Comparison of ENCODE assay signal across 8 cellular contexts in the genomic region with DNA sequence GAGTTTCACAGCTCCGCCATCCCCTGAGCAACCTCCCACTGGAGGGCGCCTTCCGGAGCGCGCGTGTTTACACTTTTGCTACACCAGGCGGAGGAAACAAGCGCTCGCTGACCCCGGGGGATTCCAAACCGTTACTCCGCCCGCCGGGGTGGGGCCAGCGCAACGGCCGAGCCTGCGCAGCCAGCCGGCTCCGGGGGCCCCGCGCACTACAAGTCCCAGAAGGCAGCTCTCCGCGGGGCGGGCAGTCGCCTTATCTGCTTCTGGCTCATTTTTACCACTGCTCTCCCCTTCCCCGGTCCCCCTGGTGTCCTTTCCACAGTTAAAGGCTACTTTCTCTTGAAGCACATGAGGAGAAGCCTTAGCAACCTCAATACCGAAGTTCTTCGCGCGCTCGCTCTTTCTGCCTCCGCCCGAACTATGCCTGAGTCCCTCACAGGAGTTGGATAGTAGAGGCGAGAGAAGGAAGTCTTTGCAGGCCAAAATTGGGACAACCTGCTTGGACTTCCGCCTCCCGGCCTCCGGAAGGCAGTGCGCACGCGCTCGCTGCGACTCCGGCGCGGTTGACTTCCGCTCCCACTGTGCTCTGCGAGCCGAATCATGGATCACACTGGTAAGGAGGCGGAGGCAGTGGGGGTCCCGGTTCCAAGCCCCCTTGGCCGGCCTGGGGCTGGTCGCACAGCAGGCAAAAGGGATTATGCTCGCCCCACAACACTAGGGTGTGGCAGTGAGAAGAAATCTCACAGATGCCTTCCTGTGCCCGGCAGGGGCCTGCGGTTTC. TPM values are rescaled to one million over a fixed set of nuclear protein-coding genes. Genes with fewer than 3 reads are reported as not detected.
DNase-seq lines count a peak whose midpoint lies in the region; ATAC-seq and TF ChIP-seq lines count a peak whose summit lies in the region.

A gene with protein sequence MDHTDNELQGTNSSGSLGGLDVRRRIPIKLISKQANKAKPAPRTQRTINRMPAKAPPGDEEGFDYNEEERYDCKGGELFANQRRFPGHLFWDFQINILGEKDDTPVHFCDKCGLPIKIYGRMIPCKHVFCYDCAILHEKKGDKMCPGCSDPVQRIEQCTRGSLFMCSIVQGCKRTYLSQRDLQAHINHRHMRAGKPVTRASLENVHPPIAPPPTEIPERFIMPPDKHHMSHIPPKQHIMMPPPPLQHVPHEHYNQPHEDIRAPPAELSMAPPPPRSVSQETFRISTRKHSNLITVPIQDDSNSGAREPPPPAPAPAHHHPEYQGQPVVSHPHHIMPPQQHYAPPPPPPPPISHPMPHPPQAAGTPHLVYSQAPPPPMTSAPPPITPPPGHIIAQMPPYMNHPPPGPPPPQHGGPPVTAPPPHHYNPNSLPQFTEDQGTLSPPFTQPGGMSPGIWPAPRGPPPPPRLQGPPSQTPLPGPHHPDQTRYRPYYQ (plus strand): TSS at position 576 of the 778 bp plus-strand sequence. CDS start 22 bp downstream, at position 598.

- WGBS in testis, 2 donors, result 1% methylated on average over 37 to 56 of the region's 56 CpGs

- peak within 1 kb of the TSS; percentile 99 to 100 for H3K27ac Mint-ChIP-seq in activated naive CD4-positive, alpha-beta T cell treated with anti-CD3 and anti-CD28 coated beads, Interleukin-2, amount 50 U/mL, for 72 hours

- H3K9me3 ChIP-seq in testis, result no peaks in the 10 kb centered on the region

- H3K36me3 ChIP-seq in testis (ENCODE audit: low read depth, missing control alignments), result no peaks in the 10 kb centered on the region

- H3K27ac ChIP-seq in testis, result peak within 1 kb of the TSS; percentile 93 to 99

- H3K36me3 Mint-ChIP-seq in activated naive CD4-positive, alpha-beta T cell treated with anti-CD3 and anti-CD28 coated beads, Interleukin-2, amount 50 U/mL, for 72 hours, result peaks cover 16 to 23% of the 10 kb centered on the region in 2 donors

- H3K4me1 ChIP-seq in testis, result peaks cover 18% of the 10 kb centered on the region

- peak within 1 kb of the TSS; percentile 71 to 89 for H3K4me3 ChIP-seq in testis

- peak; percentile 90 for ATAC-seq in HG02610 (IDR thresholded peaks at IDR 0.05; ENCODE audit: unreplicated experiment)
- peak; percentile 97 for ATAC-seq in SK-N-SH treated with all-trans-retinoic acid at 6 μM for 48 hours
- ATAC-seq in activated naive CD4-positive, alpha-beta T cell treated with anti-CD3 and anti-CD28 coated beads, Interleukin-2, amount 50 U/mL, for 72 hours, result peak; percentile 88 to 94
- ATAC-seq in omental fat pad (ENCODE audit: low FRiP score), result peak; percentile 99

- TF ChIP-seq CTCF in omental fat pad (IDR thresholded peaks at IDR 0.05), result no peak
- peak; percentile 64 to 83 (median 80) for TF ChIP-seq CTCF in testis (IDR thresholded peaks at IDR 0.05)

- intact Hi-C loops in testis (cut with DNase I; ENCODE audit: low total_unique reads), result loop anchor here (10.0 kb wide), 1 partner anchor 131 kb away; no protein-coding TSS in a partner anchor

- DNase-seq in NCI-H1092 (lab: John Stamatoyannopoulos, UW) (peak; percentile 96), glomerular visceral epithelial cell (ENCODE audit: extremely low spot score) (peak; percentile 95), omental fat pad (ENCODE audit: low spot score) (peak; percentile 81), testis (peak; percentile 97)
- peak; percentile 92 to 95 for DNase-seq in activated naive CD4-positive, alpha-beta T cell treated with anti-CD3 and anti-CD28 coated beads, Interleukin-2, amount 50 U/mL, for 72 hours (ENCODE audit: low spot score in 2 of 2)

- TF ChIP-seq POLR2A in GM10847 (IDR thresholded peaks at IDR 0.05; ENCODE audit: extremely low read depth, insufficient read length), result peak; percentile 68
- TF ChIP-seq POLR2A in testis (IDR thresholded peaks at IDR 0.05), result no peak

- H3K27me3 ChIP-seq in testis, result no peaks in the 10 kb centered on the region

- H3K9me3 Mint-ChIP-seq in activated naive CD4-positive, alpha-beta T cell treated with anti-CD3 and anti-CD28 coated beads, Interleukin-2, amount 50 U/mL, for 72 hours, result no peaks in the 10 kb centered on the region

TF ChIP-seq in SK-N-SH treated with all-trans-retinoic acid at 6 μM for 48 hours, 23 proteins besides CTCF, POLR2A, EP300 and RAD21:
- TF ChIP-seq SNAI2 (CRISPR knock-in tag; IDR thresholded peaks at IDR 0.05) (peak; percentile 50; the same call in 1 of the 2 replicates), ZNF8 (CRISPR knock-in tag; IDR thresholded peaks at IDR 0.05) (no peak)

RNA-seq across cellular contexts. Expression of the gene that starts here (rescaled TPM):
- 10 to 100 TPM; 36.8 to 48.9 TPM for total RNA-seq in activated naive CD4-positive, alpha-beta T cell treated with anti-CD3 and anti-CD28 coated beads, Interleukin-2, amount 50 U/mL, for 72 hours
- 10 to 100 TPM; 24.8 to 36.9 (median 30.0) TPM for total RNA-seq in omental fat pad
- 10 to 100 TPM; 29.2 to 42.6 TPM for total RNA-seq in testis
- polyA plus RNA-seq in testis (ENCODE audit: insufficient read depth, low read depth, low replicate concordance), result 58.1 TPM

Comparison
In these comparisons a context has a peak if more than half of its experiments do, and no peak if none do; other contexts are left out.
1. Peak in every context shown above with its lines: DNase-seq, ATAC-seq, H3K4me3 ChIP-seq and H3K27ac ChIP-seq.
2. CTCF ChIP-seq: peak in testis (3 of 3); none in omental fat pad (0 of 3).